Comparison of ENCODE assay signal across 18 cellular contexts in the genomic region with DNA sequence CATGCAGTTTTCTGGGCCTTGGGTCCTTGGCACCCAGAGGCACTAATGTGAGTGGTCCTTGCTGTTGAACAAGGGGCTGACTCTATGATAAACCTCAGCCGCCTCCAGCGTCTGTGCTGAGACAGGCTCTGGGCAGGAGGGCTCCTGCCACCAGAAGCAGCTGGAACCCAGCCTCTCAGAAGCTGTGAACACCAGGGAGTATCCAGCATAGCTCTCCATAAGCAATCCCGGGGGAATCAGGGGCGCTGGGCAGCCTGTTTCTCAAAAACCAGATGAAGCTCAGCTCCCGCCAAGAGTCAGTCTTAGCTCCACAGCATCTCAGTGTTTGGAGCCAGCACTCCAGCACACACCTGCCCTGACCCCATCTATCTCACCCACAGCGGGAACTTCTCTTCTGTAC.
DNase-seq lines count a peak whose midpoint lies in the region; TF ChIP-seq lines count a peak whose summit lies in the region.
"Had no signal": no experiment of that assay in that cellular context is flagged by ENCODE, and none has a peak within 500 bp of the region (broad histone marks: within the 10 kb centered on the region; RNA-seq: fewer than 3 reads in every experiment).

No MANE protein-coding gene starts in this region.

- no peak overlapping the region for H4K8ac ChIP-seq in H9 (replicated peaks; ENCODE audit: insufficient read length, low read depth, low read length)

- peak; percentile 11 for DNase-seq in NCI-H1436 (lab: John Stamatoyannopoulos, UW)
- no peak for DNase-seq in NCI-H1436 treated with DMSO at 0.1 percent for 48 hours (lab: John Stamatoyannopoulos, UW)
- peak; percentile 14 for DNase-seq in H7
- DNase-seq in endodermal cell, result peak; percentile 40
- peak; percentile 23 for DNase-seq in osteoblast (ENCODE audit: insufficient read length, low spot score, missing footprints)
- no peak for DNase-seq in stimulated activated naive CD4-positive, alpha-beta T cell treated with Interleukin-2 at 50 U/mL for 16 hours (lab: John Stamatoyannopoulos, UW)
- DNase-seq in stimulated activated CD4-positive, alpha-beta T cell treated with anti-CD3 and anti-CD28 coated beads, Interleukin-4, amount 100 ng/mL, for 24 hours, result no peak
- no peak for DNase-seq in H9
- DNase-seq: HFFc6, Kasumi-1, NCI-H187, NCI-H2171, NCI-H345, NCI-H524 treated with DMSO at 0.1 percent for 48 hours, T-helper 1 cell had no signal

- peaks cover 6% of the 10 kb centered on the region for H3K4me1 Mint-ChIP-seq in endodermal cell
- peaks cover 5 to 7% of the 10 kb centered on the region in 2 experiments; a peak in 3 of 4 replicates for H3K4me1 Mint-ChIP-seq in H9
- H3K4me1 Mint-ChIP-seq: CD14-positive monocyte had no signal

- no peak overlapping the region for H2BK12ac ChIP-seq in H9 (ENCODE audit: insufficient read length, low read depth, low read length)

- no peak overlapping the region for H4K91ac ChIP-seq in H9 (ENCODE audit: insufficient read length, low read depth, low read length)

- H2AFZ ChIP-seq in osteoblast (ENCODE audit: low read length) (no peak overlapping the region), H9 (ENCODE audit: low read length) (no peak overlapping the region)

- no peak overlapping the region for H3K18ac ChIP-seq in H9 (ENCODE audit: insufficient read length, low read depth, low read length)

- no peak overlapping the region for H3K23ac ChIP-seq in H9 (ENCODE audit: insufficient read length, low read depth, low read length)

- no peaks in the 10 kb centered on the region for H3K79me2 ChIP-seq in osteoblast (ENCODE audit: insufficient read depth, low read length)
- no peaks in the 10 kb centered on the region for H3K79me2 ChIP-seq in H9 (ENCODE audit: insufficient read depth, low read length)

- H3K36me3 Mint-ChIP-seq in endodermal cell (ENCODE audit: low read depth) (no peaks in the 10 kb centered on the region), H9 (ENCODE audit: insufficient read depth in 1 of 3, low read depth in 3 of 3) (no peaks in the 10 kb centered on the region)
- H3K36me3 Mint-ChIP-seq: CD14-positive monocyte had no signal

- H3K79me1 ChIP-seq in H9 (ENCODE audit: insufficient read depth, low read depth, low read length, poor library complexity, severe bottlenecking), result no peaks in the 10 kb centered on the region

- no peak overlapping the region for H2BK120ac ChIP-seq in H9 (ENCODE audit: low read depth, low read length, poor library complexity, severe bottlenecking)

- no peak overlapping the region for H2BK20ac ChIP-seq in H9 (ENCODE audit: low read depth, low read length, poor library complexity, severe bottlenecking)

- H3K4ac ChIP-seq in H9 (ENCODE audit: low read depth, low read length), result no peak overlapping the region

- H2AK5ac ChIP-seq in H9 (ENCODE audit: insufficient read length, low read length), result no peak overlapping the region

- no peak for TF ChIP-seq CTCF in endodermal cell (conservative IDR thresholded peaks at IDR 0.05)
- TF ChIP-seq CTCF in osteoblast (IDR thresholded peaks at IDR 0.05; ENCODE audit: extremely low read depth, low read depth, low read length), result no peak
- TF ChIP-seq CTCF in H9 (conservative IDR thresholded peaks at IDR 0.05), result no peak

- no peak overlapping the region for H2BK5ac ChIP-seq in H9 (ENCODE audit: insufficient read length, low read length)

- H4K20me1 ChIP-seq in osteoblast (ENCODE audit: insufficient read depth, low read length), result no peaks in the 10 kb centered on the region
- H4K20me1 ChIP-seq in H9 (ENCODE audit: control insufficient read depth, insufficient read depth, insufficient read length), result no peaks in the 10 kb centered on the region

- no peak overlapping the region for H3K27ac Mint-ChIP-seq in endodermal cell
- H3K27ac Mint-ChIP-seq in H9, result no peak overlapping the region; a peak in 2 of 7 replicates
- H3K27ac Mint-ChIP-seq: CD14-positive monocyte, HFFc6 had no signal

- H3K9me3 ChIP-seq in endodermal cell (ENCODE audit: control insufficient read depth, low read length) (no peaks in the 10 kb centered on the region), osteoblast (ENCODE audit: low read depth, low read length) (no peaks in the 10 kb centered on the region), H9 (ENCODE audit: control insufficient read depth, low read depth, low read length) (no peaks in the 10 kb centered on the region)
- H3K9me3 ChIP-seq: SJSA1 had no signal

- no peak overlapping the region for H3T11ph ChIP-seq in H9 (ENCODE audit: low read length)

- H3K4me3 Mint-ChIP-seq in endodermal cell, result no peak overlapping the region
- H3K4me3 Mint-ChIP-seq in H9, result no peak overlapping the region
- H3K4me3 Mint-ChIP-seq: CD14-positive monocyte, HFFc6 had no signal

- no peaks in the 10 kb centered on the region for H3K27me3 Mint-ChIP-seq in endodermal cell (ENCODE audit: insufficient read depth)
- no peaks in the 10 kb centered on the region; the same call in 1 of the 2 replicates for H3K27me3 Mint-ChIP-seq in H9 (ENCODE audit: low read depth)

- no peak overlapping the region for H4K5ac ChIP-seq in H9 (ENCODE audit: insufficient read length, low read depth, low read length)

- no peak overlapping the region for H2BK15ac ChIP-seq in H9 (ENCODE audit: low read depth, low read length)

- no peak overlapping the region for H3K4me2 ChIP-seq in osteoblast (ENCODE audit: insufficient read depth, low read length)
- no peak overlapping the region for H3K4me2 ChIP-seq in H9 (ENCODE audit: insufficient read depth, insufficient read length, low read length)

- H3K4me3 ChIP-seq in H7 (ENCODE audit: insufficient read depth, low read depth, low read length) (no peak overlapping the region), endodermal cell (ENCODE audit: low read length) (no peak overlapping the region), osteoblast (ENCODE audit: insufficient read depth, low read length) (no peak overlapping the region)
- H3K4me3 ChIP-seq: SJSA1 had no signal

- H3K27me3 ChIP-seq in H7 (ENCODE audit: control insufficient read depth, insufficient read depth, low read length), result no peaks in the 10 kb centered on the region
- H3K27me3 ChIP-seq in endodermal cell (ENCODE audit: control insufficient read depth, insufficient read depth, low read length, poor library complexity, severe bottlenecking), result no peaks in the 10 kb centered on the region
- peaks cover 4% of the 10 kb centered on the region for H3K27me3 ChIP-seq in osteoblast (ENCODE audit: insufficient read depth, low read length)
- no peaks in the 10 kb centered on the region for H3K27me3 ChIP-seq in H9 (ENCODE audit: insufficient read depth, low read length)
- H3K27me3 ChIP-seq: SJSA1 had no signal

- 91% methylated on average over 4 to 6 of the region's 6 CpGs for WGBS in endodermal cell (ENCODE audit: insufficient coverage in 1 of 2, insufficient read length in 1 of 2), 2 experiments
- no CpG with 5 or more reads among the region's 6 CpGs for WGBS in H9 (ENCODE audit: extremely low coverage, insufficient read length, low lambda C conversion rate)

- H3K9ac ChIP-seq in endodermal cell (ENCODE audit: extremely low read depth, low read length, poor library complexity, severe bottlenecking) (no peak overlapping the region), H9 (ENCODE audit: extremely low read depth, insufficient read length, low read length) (no peak overlapping the region)

- H3K56ac ChIP-seq in H9 (ENCODE audit: insufficient read length, low read depth, low read length), result no peak overlapping the region

- H3K36me3 ChIP-seq in H7 (replicated peaks; ENCODE audit: control insufficient read depth, insufficient read depth, low read length), result no peaks in the 10 kb centered on the region
- no peaks in the 10 kb centered on the region for H3K36me3 ChIP-seq in endodermal cell (ENCODE audit: control insufficient read depth, insufficient read depth, low read length)
- no peaks in the 10 kb centered on the region for H3K36me3 ChIP-seq in osteoblast (ENCODE audit: insufficient read depth, low read length)
- H3K36me3 ChIP-seq: SJSA1 had no signal

- no peak overlapping the region for H3K27ac ChIP-seq in endodermal cell (ENCODE audit: low read depth, low read length)
- H3K27ac ChIP-seq in osteoblast (ENCODE audit: low read depth, low read length), result no peak overlapping the region
- no peak overlapping the region for H3K27ac ChIP-seq in H9 (ENCODE audit: insufficient read length, low read depth, low read length)
- H3K27ac ChIP-seq: 22Rv1 had no signal

- H3K23me2 ChIP-seq in H9 (ENCODE audit: insufficient read length, low read depth, low read length, poor library complexity, severe bottlenecking), result no peaks in the 10 kb centered on the region

- H3K14ac ChIP-seq in H9 (ENCODE audit: insufficient read depth, low read length), result no peak overlapping the region

- no peaks in the 10 kb centered on the region for H3K4me1 ChIP-seq in endodermal cell (ENCODE audit: control insufficient read depth, insufficient read depth, low read length)
- H3K4me1 ChIP-seq in osteoblast (ENCODE audit: insufficient read depth, low read length), result no peaks in the 10 kb centered on the region
- no peaks in the 10 kb centered on the region for H3K4me1 ChIP-seq in H9 (ENCODE audit: insufficient read depth, low read length)

- H3K9me3 Mint-ChIP-seq in endodermal cell, result no peaks in the 10 kb centered on the region
- no peaks in the 10 kb centered on the region for H3K9me3 Mint-ChIP-seq in H9
- H3K9me3 Mint-ChIP-seq: CD14-positive monocyte, HFFc6 had no signal

Comparison
In these comparisons a context has a peak if more than half of its experiments do, and no peak if none do; other contexts are left out.
1. DNase-seq: peak in NCI-H1436 (single experiment), H7 (single experiment), endodermal cell (single experiment) and osteoblast (single experiment); none in NCI-H1436 treated with DMSO at 0.1 percent for 48 hours (single experiment), stimulated activated naive CD4-positive, alpha-beta T cell treated with Interleukin-2 at 50 U/mL for 16 hours (single experiment), stimulated activated CD4-positive, alpha-beta T cell treated with anti-CD3 and anti-CD28 coated beads, Interleukin-4, amount 100 ng/mL, for 24 hours (single experiment) and H9 (single experiment).